In the genomic region with DNA sequence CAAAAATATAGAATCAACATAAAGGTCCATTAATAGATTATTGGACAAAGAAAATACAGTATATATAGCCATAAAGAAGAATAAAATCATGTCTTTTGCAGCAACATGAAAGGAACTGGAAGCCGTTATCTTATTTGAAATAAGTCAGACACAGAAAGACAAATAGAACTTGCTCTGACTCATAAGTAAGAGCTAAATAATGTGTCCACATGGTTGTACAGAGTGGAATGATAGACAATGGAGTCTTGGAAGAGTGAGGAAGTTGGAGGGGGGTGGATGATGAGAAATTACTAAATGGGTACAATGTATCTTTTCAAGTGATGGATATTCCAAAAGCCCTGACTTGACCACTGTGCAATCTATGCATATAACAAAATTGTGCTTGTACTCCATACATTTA, we compare ENCODE assay signal across 18 cellular contexts.
"Had no signal": no experiment of that assay in that cellular context is flagged by ENCODE, and none has a peak within 500 bp of the region (broad histone marks: within the 10 kb centered on the region; RNA-seq: fewer than 3 reads in every experiment).

No MANE protein-coding gene starts in this region.

- ATAC-seq: activated CD4-positive, CD25-positive, alpha-beta regulatory T cell treated with anti-CD3 and anti-CD28 coated beads, Interleukin-2, amount 50 U/mL, for 24 hours; activated naive CD4-positive, alpha-beta T cell treated with anti-CD3 and anti-CD28 coated beads, Interleukin-2, amount 50 U/mL, for 72 hours; activated T-cell treated with anti-CD3 and anti-CD28 coated beads, Interleukin-2, amount 50 U/mL, for 4 hours; left colon; stimulated activated naive CD8-positive, alpha-beta T cell treated with anti-CD3 and anti-CD28 coated beads, Interleukin-15, amount 100 ng/mL, for 72 hours had no signal

- H3K4me1 ChIP-seq: parathyroid adenoma had no signal

- DNase-seq: activated CD4-positive, alpha-beta T cell treated with anti-CD3 and anti-CD28 coated beads, Interleukin-2, amount 50 U/mL, for 48 hours; activated effector memory CD4-positive, alpha-beta T cell treated with anti-CD3 and anti-CD28 coated beads, Interleukin-2, amount 50 U/mL, for 16 hours; activated T-cell treated with anti-CD3 and anti-CD28 coated beads, Interleukin-2, amount 50 U/mL, for 4 hours; anterior cingulate cortex; effector CD4-positive, alpha-beta T cell; immature natural killer cell; left colon; naive B cell; retina; stimulated activated CD4-positive, alpha-beta T cell treated with anti-CD3 and anti-CD28 coated beads, Interleukin-15, amount 100 ng/mL, for 24 hours; stimulated activated CD4-positive, alpha-beta T cell treated with anti-CD3 and anti-CD28 coated beads, Interleukin-4, amount 100 ng/mL, for 24 hours; stimulated activated naive CD8-positive, alpha-beta T cell treated with anti-CD3 and anti-CD28 coated beads, Interleukin-15, amount 100 ng/mL, for 72 hours had no signal

- H3K9me3 ChIP-seq: thoracic aorta had no signal

- H3K36me3 ChIP-seq: thoracic aorta had no signal

- H3K4me3 ChIP-seq: coronary artery, lung, thoracic aorta had no signal

- H3K27ac ChIP-seq: coronary artery, parathyroid adenoma, thoracic aorta had no signal
